8 cellular contexts compared by ENCODE assay signal in the genomic region with DNA sequence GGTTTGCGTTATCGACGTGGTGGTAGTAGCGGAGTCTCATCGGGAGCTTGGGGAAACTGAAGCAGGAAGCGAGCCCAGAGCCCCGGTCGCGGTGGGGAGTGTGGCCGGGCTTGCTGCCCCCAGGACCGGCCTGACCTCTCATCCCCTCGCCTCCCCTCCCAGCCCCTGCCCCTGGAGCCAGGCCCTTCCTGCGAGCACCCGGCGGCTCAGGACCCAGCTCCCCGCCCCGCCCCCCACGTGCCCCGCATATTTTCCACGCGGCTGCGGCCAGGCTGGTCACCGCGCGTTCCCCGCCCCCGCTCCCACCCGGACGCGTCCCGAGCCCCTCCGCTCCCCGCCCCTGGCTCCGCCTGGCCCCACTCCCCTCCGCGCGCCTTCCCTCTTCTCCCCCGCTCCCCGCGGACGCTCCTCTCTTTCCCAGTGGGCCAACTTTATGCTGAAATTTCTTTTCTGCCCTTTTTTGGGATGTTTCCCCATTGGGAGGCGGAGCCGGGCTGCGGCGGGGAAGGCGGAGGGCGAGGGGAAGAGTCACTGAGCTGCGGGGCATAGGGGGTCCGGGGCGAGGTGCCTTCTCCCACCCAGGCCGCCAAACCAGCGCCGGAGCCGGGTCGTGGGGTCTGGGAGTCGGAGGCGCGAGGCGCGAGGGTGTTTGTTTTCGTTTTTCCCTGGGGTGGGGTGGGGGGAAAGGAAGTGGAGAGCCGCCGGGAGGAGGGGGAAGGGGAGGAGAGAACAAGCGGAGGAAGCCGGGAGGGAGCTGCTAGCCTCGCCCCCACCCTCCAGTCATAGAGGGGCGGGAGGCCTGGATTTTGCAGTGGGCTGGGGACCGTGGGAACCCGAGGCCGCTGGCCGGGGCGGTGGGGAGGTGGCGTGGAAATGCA. TPM values are rescaled to one million over a fixed set of nuclear protein-coding genes. Genes with fewer than 3 reads are reported as not detected.
DNase-seq lines count a peak whose midpoint lies in the region; ATAC-seq lines count a peak whose summit lies in the region.

No MANE protein-coding gene starts in this region.

- H3K36me3 Mint-ChIP-seq in activated T-cell treated with anti-CD3 and anti-CD28 coated beads, Interleukin-2, amount 50 U/mL, for 24 hours (ENCODE audit: low read depth) = peaks cover 2% of the 10 kb centered on the region

- H3K9me3 Mint-ChIP-seq in activated T-cell treated with anti-CD3 and anti-CD28 coated beads, Interleukin-2, amount 50 U/mL, for 24 hours = no peaks in the 10 kb centered on the region

- H3K27me3 Mint-ChIP-seq in activated T-cell treated with anti-CD3 and anti-CD28 coated beads, Interleukin-2, amount 50 U/mL, for 24 hours = no peaks in the 10 kb centered on the region

- peak overlapping the region; percentile 79 for H3K27ac Mint-ChIP-seq in activated T-cell treated with anti-CD3 and anti-CD28 coated beads, Interleukin-2, amount 50 U/mL, for 24 hours

- peak overlapping the region; percentile 57 to 60 for H3K4me3 ChIP-seq in esophagus (ENCODE audit: low read depth in 1 of 2, low read length in 2 of 2)

- H3K27me3 ChIP-seq in esophagus (ENCODE audit: control insufficient read depth in 1 of 2, insufficient read depth in 2 of 2, low read length in 2 of 2) = no peaks in the 10 kb centered on the region

- peaks cover 2 to 6% of the 10 kb centered on the region in 2 donors for H3K4me1 ChIP-seq in esophagus (ENCODE audit: control insufficient read depth in 2 of 2, insufficient read depth in 2 of 2, low read length in 1 of 2)

- H3K9me3 ChIP-seq in esophagus (ENCODE audit: control insufficient read depth in 2 of 2, insufficient read depth in 1 of 2, low read depth in 1 of 2, low read length in 1 of 2) = no peaks in the 10 kb centered on the region

- H3K4me1 Mint-ChIP-seq in activated T-cell treated with anti-CD3 and anti-CD28 coated beads, Interleukin-2, amount 50 U/mL, for 24 hours (ENCODE audit: low read depth) = peaks cover 29% of the 10 kb centered on the region

- peak overlapping the region; percentile 86 to 92 for H3K27ac ChIP-seq in esophagus (ENCODE audit: low read depth in 2 of 2, low read length in 1 of 2)

- no peaks in the 10 kb centered on the region for H3K36me3 ChIP-seq in esophagus (ENCODE audit: control insufficient read depth in 2 of 2, insufficient read depth in 2 of 2, low read length in 1 of 2)

- H3K4me3 Mint-ChIP-seq in activated T-cell treated with anti-CD3 and anti-CD28 coated beads, Interleukin-2, amount 50 U/mL, for 24 hours = peak overlapping the region; percentile 76

- no peak for ATAC-seq in HG03469 (IDR thresholded peaks at IDR 0.05; ENCODE audit: unreplicated experiment)

- 1% methylated on average over 64 to 73 of the region's 73 CpGs for WGBS in esophagus, 2 donors

- DNase-seq in NCI-H146 (lab: John Stamatoyannopoulos, UW) = peak; percentile 68
- DNase-seq in NCI-H146 treated with DMSO at 0.1 percent for 48 hours (lab: John Stamatoyannopoulos, UW; ENCODE audit: unreplicated experiment) = no peak
- peak; percentile 30 for DNase-seq in NCI-H226
- peak; percentile 56 for DNase-seq in activated T-cell treated with anti-CD3 and anti-CD28 coated beads, Interleukin-2, amount 50 U/mL, for 24 hours
- DNase-seq in midbrain (lab: John Stamatoyannopoulos, UW) = peak; percentile 6
- DNase-seq in stromal cell of bone marrow (ENCODE audit: low read depth) = peak; percentile 54

RNA-seq across cellular contexts. Expression of a gene that starts 1.0 kb away (rescaled TPM):
- 1,000 to 10,000 TPM; 1,007 to 1,288 TPM for polyA plus RNA-seq in esophagus

RNA-seq across cellular contexts. Expression of a gene that starts 17.0 kb away (rescaled TPM):
- polyA plus RNA-seq in esophagus = under 1 TPM; 0.18 to 0.94 TPM

RNA-seq across cellular contexts. Expression of a gene that starts 25.7 kb away (rescaled TPM):
- 1 to 10 TPM; 2.4 to 4.0 TPM for polyA plus RNA-seq in esophagus

RNA-seq across cellular contexts. Expression of a gene that starts 32.6 kb away (rescaled TPM):
- polyA plus RNA-seq in esophagus = 10 to 100 TPM; 17.3 to 21.1 TPM

RNA-seq across cellular contexts. Expression of a gene that starts 32.9 kb away (rescaled TPM):
- polyA plus RNA-seq in esophagus = 100 to 1,000 TPM in 1 of 2 donors, 1 to 10 TPM in 1; 3.3 to 333 TPM
